Comparison of ENCODE assay signal across 8 cellular contexts in the genomic region with DNA sequence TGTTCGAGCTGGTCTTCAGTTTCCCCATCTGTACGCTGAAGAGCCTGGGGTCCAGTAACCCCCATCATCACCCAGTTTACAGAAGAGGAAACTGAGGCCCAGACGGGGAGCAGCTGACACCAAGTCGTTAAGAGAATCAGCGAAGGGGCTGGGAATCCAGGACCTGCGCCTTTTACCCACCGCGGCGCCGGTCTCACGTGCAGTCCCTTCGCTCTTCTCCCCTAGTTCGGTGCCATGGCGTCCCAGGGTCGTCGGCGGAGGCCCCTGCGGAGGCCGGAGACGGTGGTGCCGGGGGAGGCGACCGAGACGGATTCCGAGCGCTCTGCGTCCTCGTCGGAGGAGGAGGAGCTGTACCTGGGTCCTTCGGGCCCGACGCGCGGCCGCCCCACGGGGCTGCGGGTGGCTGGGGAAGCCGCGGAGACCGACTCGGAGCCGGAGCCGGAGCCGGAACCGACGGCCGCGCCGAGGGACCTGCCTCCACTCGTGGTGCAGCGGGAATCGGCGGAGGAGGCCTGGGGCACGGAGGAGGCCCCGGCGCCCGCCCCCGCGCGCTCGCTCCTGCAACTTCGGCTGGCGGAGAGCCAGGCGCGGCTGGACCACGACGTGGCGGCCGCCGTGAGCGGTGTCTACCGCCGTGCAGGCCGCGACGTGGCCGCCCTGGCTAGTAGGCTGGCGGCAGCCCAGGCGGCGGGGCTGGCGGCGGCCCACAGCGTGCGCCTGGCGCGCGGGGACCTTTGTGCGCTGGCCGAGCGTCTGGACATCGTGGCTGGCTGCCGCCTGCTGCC. TPM values are rescaled to one million over a fixed set of nuclear protein-coding genes. Genes with fewer than 3 reads are reported as not detected.
DNase-seq lines count a peak whose midpoint lies in the region; ATAC-seq and TF ChIP-seq lines count a peak whose summit lies in the region.

No MANE protein-coding gene starts in this region.

- ATAC-seq in HG03342 (IDR thresholded peaks at IDR 0.05; ENCODE audit: unreplicated experiment) = no peak

- H3K36me3 ChIP-seq in iPS DF 6.9 (ENCODE audit: control insufficient read depth, insufficient read depth, low read length) (no peaks in the 10 kb centered on the region), smooth muscle cell (ENCODE audit: low read depth) (no peaks in the 10 kb centered on the region)

- WGBS in iPS DF 6.9 (ENCODE audit: insufficient coverage, insufficient read length) = no CpG with 5 or more reads among the region's 92 CpGs
- 3% methylated on average over 82 of the region's 92 CpGs for WGBS in smooth muscle cell (ENCODE audit: low lambda C conversion rate)

- H3K36me3 Mint-ChIP-seq in activated naive CD8-positive, alpha-beta T cell treated with anti-CD3 and anti-CD28 coated beads for 36 hours = peaks cover 2% of the 10 kb centered on the region

- H3K4me1 ChIP-seq in iPS DF 6.9 (ENCODE audit: control insufficient read depth, insufficient read depth, low read length) (no peaks in the 10 kb centered on the region), smooth muscle cell (ENCODE audit: low read depth) (peaks cover 7% of the 10 kb centered on the region)

- H3K4me3 ChIP-seq in GM12864 (ENCODE audit: low read depth, low read length) (peak overlapping the region; percentile 92), iPS DF 6.9 (ENCODE audit: low read length) (peak overlapping the region; percentile 93; the same call in 1 of the 2 replicates), smooth muscle cell (peak overlapping the region; percentile 83)

- H3K4me3 Mint-ChIP-seq in activated naive CD8-positive, alpha-beta T cell treated with anti-CD3 and anti-CD28 coated beads for 36 hours = peak overlapping the region; percentile 85

- no peak overlapping the region for H3K27ac ChIP-seq in iPS DF 6.9 (ENCODE audit: low read length)
- H3K27ac ChIP-seq in smooth muscle cell (ENCODE audit: low read depth) = peak overlapping the region; percentile 81

- no peak for TF ChIP-seq CTCF in GM12864 (IDR thresholded peaks at IDR 0.05; ENCODE audit: low read depth, low read length, missing control alignments)
- no peak for TF ChIP-seq CTCF in smooth muscle cell (IDR thresholded peaks at IDR 0.05; ENCODE audit: borderline replicate concordance, insufficient read depth, poor library complexity, severe bottlenecking)

- no peaks in the 10 kb centered on the region for H3K27me3 Mint-ChIP-seq in activated naive CD8-positive, alpha-beta T cell treated with anti-CD3 and anti-CD28 coated beads for 36 hours

- H3F3A ChIP-seq in smooth muscle cell (ENCODE audit: low read depth) = peaks cover 6% of the 10 kb centered on the region

- H3K9ac ChIP-seq in smooth muscle cell (ENCODE audit: low read depth) = peak overlapping the region; percentile 82

- peak overlapping the region; percentile 86 for H3K27ac Mint-ChIP-seq in activated naive CD8-positive, alpha-beta T cell treated with anti-CD3 and anti-CD28 coated beads for 36 hours

- H3K9me3 ChIP-seq in iPS DF 6.9 (ENCODE audit: control insufficient read depth, insufficient read depth, low read length) (no peaks in the 10 kb centered on the region), smooth muscle cell (replicated peaks; ENCODE audit: low read depth) (no peaks in the 10 kb centered on the region)

- H3K4me2 ChIP-seq in smooth muscle cell = peak overlapping the region; percentile 92

- no peaks in the 10 kb centered on the region for H3K27me3 ChIP-seq in iPS DF 6.9 (ENCODE audit: control insufficient read depth, insufficient read depth, low read length)
- no peaks in the 10 kb centered on the region for H3K27me3 ChIP-seq in smooth muscle cell (ENCODE audit: low read depth)

- H4K20me1 ChIP-seq in smooth muscle cell (ENCODE audit: low read depth) = peaks cover 14% of the 10 kb centered on the region

- peak overlapping the region; percentile 51 for H2AFZ ChIP-seq in smooth muscle cell (ENCODE audit: low read depth)

- DNase-seq in GM12864 (ENCODE audit: low read depth) (no peak), NCI-H69 (lab: John Stamatoyannopoulos, UW) (peak; percentile 66), iPS DF 6.9 (ENCODE audit: low read depth, low spot score) (no peak), smooth muscle cell (lab: John Stamatoyannopoulos, UW; ENCODE audit: unreplicated experiment) (peak; percentile 40), 8988T (no peak), ureter (ENCODE audit: low spot score) (no peak)
- DNase-seq in activated naive CD8-positive, alpha-beta T cell treated with anti-CD3 and anti-CD28 coated beads for 36 hours = peak; percentile 64

- H3K4me1 Mint-ChIP-seq in activated naive CD8-positive, alpha-beta T cell treated with anti-CD3 and anti-CD28 coated beads for 36 hours = peaks cover 12% of the 10 kb centered on the region

- no peaks in the 10 kb centered on the region for H3K9me3 Mint-ChIP-seq in activated naive CD8-positive, alpha-beta T cell treated with anti-CD3 and anti-CD28 coated beads for 36 hours

- H3K79me2 ChIP-seq in smooth muscle cell (ENCODE audit: low read depth) = peaks cover 19% of the 10 kb centered on the region

RNA-seq across cellular contexts. Expression of a gene that starts 0.7 kb away (rescaled TPM):
- total RNA-seq in activated naive CD8-positive, alpha-beta T cell treated with anti-CD3 and anti-CD28 coated beads for 36 hours = 10 to 100 TPM; 10.5 to 13.3 TPM
- 3.5 and 5.5 TPM in 2 replicates for total RNA-seq in smooth muscle cell
- polyA plus RNA-seq in smooth muscle cell = 7.7 and 14.5 TPM in 2 replicates
- total RNA-seq in ureter = 15.0 TPM

RNA-seq across cellular contexts. Expression of a gene that starts 1.2 kb away (rescaled TPM):
- 10 to 100 TPM; 19.8 to 22.9 TPM for total RNA-seq in activated naive CD8-positive, alpha-beta T cell treated with anti-CD3 and anti-CD28 coated beads for 36 hours
- total RNA-seq in smooth muscle cell (6.0 and 10.2 TPM in 2 replicates), ureter (37.7 TPM)
- 31.0 and 32.2 TPM in 2 replicates for polyA plus RNA-seq in smooth muscle cell

RNA-seq across cellular contexts. Expression of a gene that starts 18.5 kb away (rescaled TPM):
- under 1 TPM in 1 of 2 experiments, not detected in 1; 0.24 TPM for total RNA-seq in activated naive CD8-positive, alpha-beta T cell treated with anti-CD3 and anti-CD28 coated beads for 36 hours
- total RNA-seq in smooth muscle cell (1.1 and 1.6 TPM in 2 replicates), ureter (0.60 TPM)
- 0.13 and 1.1 TPM in 2 replicates for polyA plus RNA-seq in smooth muscle cell

Comparison
In these comparisons a context has a peak if more than half of its experiments do, and no peak if none do; other contexts are left out.
1. DNase-seq: peak in NCI-H69 (single experiment), activated naive CD8-positive, alpha-beta T cell treated with anti-CD3 and anti-CD28 coated beads for 36 hours (single experiment) and smooth muscle cell (single experiment); none in GM12864 (single experiment), iPS DF 6.9 (single experiment), 8988T (single experiment) and ureter (single experiment).
2. Peak in every context shown above with its lines, with median percentiles within 50 percentile points of each other: H3K4me3 ChIP-seq.